11 cellular contexts compared by ENCODE assay signal in the genomic region with DNA sequence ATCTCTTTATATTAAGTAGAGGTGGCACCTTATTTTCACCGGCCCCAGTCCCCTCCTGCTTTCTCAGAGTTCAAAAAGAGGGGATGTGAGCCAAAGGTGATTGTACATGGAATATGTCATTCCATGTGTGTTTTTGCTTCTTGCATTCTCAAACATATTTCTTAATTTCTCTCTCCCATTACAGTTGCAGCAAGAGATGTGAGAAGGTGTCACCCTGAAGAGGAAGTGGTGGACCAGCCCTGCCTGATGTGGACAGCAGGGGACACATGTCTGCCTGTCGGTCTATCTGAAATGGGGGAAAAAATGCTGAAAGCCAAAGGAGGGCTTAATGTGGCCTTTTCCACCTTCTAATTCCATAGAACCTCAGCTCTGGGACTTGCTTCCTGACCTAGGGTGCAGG. TPM values are rescaled to one million over a fixed set of nuclear protein-coding genes. Genes with fewer than 3 reads are reported as not detected.
DNase-seq lines count a peak whose midpoint lies in the region; ATAC-seq and TF ChIP-seq lines count a peak whose summit lies in the region.
"Had no signal": no experiment of that assay in that cellular context is flagged by ENCODE, and none has a peak within 500 bp of the region (broad histone marks: within the 10 kb centered on the region; RNA-seq: fewer than 3 reads in every experiment).

No MANE protein-coding gene starts in this region.

- H3K36me3 ChIP-seq in right atrium auricular region (no peaks in the 10 kb centered on the region), suprapubic skin (no peaks in the 10 kb centered on the region)

- H3K27me3 ChIP-seq in right atrium auricular region: no peaks in the 10 kb centered on the region
- no peaks in the 10 kb centered on the region for H3K27me3 ChIP-seq in suprapubic skin
- H3K27me3 ChIP-seq: body of pancreas had no signal

- TF ChIP-seq EP300 in suprapubic skin (IDR thresholded peaks at IDR 0.05): no peak

- ATAC-seq in GM19467 (IDR thresholded peaks at IDR 0.05; ENCODE audit: unreplicated experiment): no peak
- ATAC-seq in GM21723 (IDR thresholded peaks at IDR 0.05; ENCODE audit: unreplicated experiment): no peak
- ATAC-seq: body of pancreas had no signal

- DNase-seq in activated effector memory CD4-positive, alpha-beta T cell treated with anti-CD3 and anti-CD28 coated beads, Interleukin-2, amount 50 U/mL, for 16 hours: peak; percentile 27
- no peak for DNase-seq in activated effector memory CD4-positive, alpha-beta T cell treated with Interleukin-2 at 50 U/mL for 16 hours
- DNase-seq in NOMO-1 treated with dmso at 0.1 percent for 144 hours (lab: John Stamatoyannopoulos, UW; ENCODE audit: unreplicated experiment) (peak; percentile 11), right atrium auricular region (ENCODE audit: low spot score) (no peak), suprapubic skin (ENCODE audit: low spot score in 2 of 2) (peak in 1 of 2 donors; percentile 59), NCI-H2196 treated with DMSO at 0.1 percent for 48 hours (lab: John Stamatoyannopoulos, UW; ENCODE audit: unreplicated experiment) (no peak)
- DNase-seq: body of pancreas, Kasumi-1, NCI-H226 had no signal

- H3K9me3 ChIP-seq in right atrium auricular region (no peaks in the 10 kb centered on the region), suprapubic skin (no peaks in the 10 kb centered on the region)
- H3K9me3 ChIP-seq: body of pancreas had no signal

- no peak for TF ChIP-seq CTCF in right atrium auricular region (IDR thresholded peaks at IDR 0.05)
- no peak for TF ChIP-seq CTCF in suprapubic skin (IDR thresholded peaks at IDR 0.05)

- 67% methylated on average over 2 of the region's 2 CpGs for WGBS in suprapubic skin

- H3K27ac ChIP-seq in right atrium auricular region: peak overlapping the region; percentile 96 to 99
- H3K27ac ChIP-seq in suprapubic skin: peak overlapping the region; percentile 92

- H3K4me3 ChIP-seq in right atrium auricular region (no peak overlapping the region), suprapubic skin (no peak overlapping the region)
- H3K4me3 ChIP-seq: body of pancreas had no signal

- peaks cover 3 to 35% of the 10 kb centered on the region in 2 donors for H3K4me1 ChIP-seq in right atrium auricular region
- H3K4me1 ChIP-seq in suprapubic skin: peaks cover 57% of the 10 kb centered on the region

- TF ChIP-seq POLR2A in suprapubic skin (IDR thresholded peaks at IDR 0.05): no peak

RNA-seq across cellular contexts. Expression of a gene that starts 1.9 kb away (rescaled TPM):
- 10 to 100 TPM; 80.1 to 90.3 TPM for total RNA-seq in right atrium auricular region
- 100 to 1,000 TPM; 117 to 272 (median 172) TPM for total RNA-seq in suprapubic skin

Comparison
In these comparisons a context has a peak if more than half of its experiments do, and no peak if none do; other contexts are left out.
1. DNase-seq: peak in activated effector memory CD4-positive, alpha-beta T cell treated with anti-CD3 and anti-CD28 coated beads, Interleukin-2, amount 50 U/mL, for 16 hours (single experiment) and NOMO-1 treated with dmso at 0.1 percent for 144 hours (single experiment); none in activated effector memory CD4-positive, alpha-beta T cell treated with Interleukin-2 at 50 U/mL for 16 hours (single experiment), right atrium auricular region (single experiment) and NCI-H2196 treated with DMSO at 0.1 percent for 48 hours (single experiment).